ENCODE assay signal across 8 cellular contexts in genomic region chr7:94656925-94657731, GRCh38. TPM values are rescaled to one million over a fixed set of nuclear protein-coding genes. Genes with fewer than 3 reads are reported as not detected.
DNase-seq lines count a peak whose midpoint lies in the region; ATAC-seq and TF ChIP-seq lines count a peak whose summit lies in the region.

No MANE protein-coding gene starts in this region.

- no peak for TF ChIP-seq CTCF in adrenal gland (IDR thresholded peaks at IDR 0.05)

- DNase-seq in NCI-H187 (lab: John Stamatoyannopoulos, UW) (peak; percentile 10 to 72), NCI-H187 treated with DMSO at 0.1 percent for 48 hours (lab: John Stamatoyannopoulos, UW) (no peak), NCI-H524 (lab: John Stamatoyannopoulos, UW) (peak; percentile 30 to 75), adrenal gland (peak in 5 of 7 donors; percentile 15 to 58 (median 31)), skeletal muscle cell (ENCODE audit: low read depth) (no peak), DMS114 treated with DMSO at 0.1 percent for 48 hours (lab: John Stamatoyannopoulos, UW; ENCODE audit: unreplicated experiment) (no peak)

- 50 to 60% (median 51%) methylated on average over 35 to 36 of the region's 36 CpGs for WGBS in adrenal gland, 4 donors

- H3K36me3 ChIP-seq in adrenal gland (replicated peaks in 1 of 2): no peaks in the 10 kb centered on the region

- H3K27me3 ChIP-seq in adrenal gland: no peaks in the 10 kb centered on the region

- H3K9me3 ChIP-seq in adrenal gland (replicated peaks in 1 of 3): no peaks in the 10 kb centered on the region

- TF ChIP-seq POLR2A in adrenal gland (IDR thresholded peaks at IDR 0.05): peak in 1 of 2 donors; percentile 46

- no peak for ATAC-seq in GM19328 (IDR thresholded peaks at IDR 0.05; ENCODE audit: unreplicated experiment)

- peaks cover 0 to 3% of the 10 kb centered on the region in 2 donors for H3K4me1 ChIP-seq in adrenal gland (replicated peaks in 1 of 2)

- intact Hi-C loops in adrenal gland (cut with DNase I): loop anchor here (5.0 to 10.0 kb wide), 3 partner anchors 152 to 212 kb away; partner anchors contain the start of gene CASD1 (in 1 of the 2)

- H3K27ac ChIP-seq in adrenal gland: peak overlapping the region in 3 of 5 donors; percentile 18 to 80 (median 44)

- peak overlapping the region in 3 of 4 donors; percentile 4 to 73 (median 33) for H3K4me3 ChIP-seq in adrenal gland
- H3K4me3 ChIP-seq in iPS-11a (ENCODE audit: low read depth, low read length): peak overlapping the region; percentile 24
- H3K4me3 ChIP-seq in skeletal muscle cell (ENCODE audit: low read depth, low read length): peak overlapping the region; percentile 67

RNA-seq across cellular contexts. Expression of gene SGCE, which starts 1.2 kb away (rescaled TPM):
- total RNA-seq in adrenal gland: 100 to 1,000 TPM in 7 of 8 donors, 10 to 100 TPM in 1; 63.3 to 229 (median 164) TPM
- polyA plus RNA-seq in adrenal gland: 100 to 1,000 TPM in 1 of 3 donors, 10 to 100 TPM in 2; 32.2 to 121 (median 43.1) TPM

Comparison
In these comparisons a context has a peak if more than half of its experiments do, and no peak if none do; other contexts are left out.
1. DNase-seq: peak in NCI-H187 (2 of 2), NCI-H524 (2 of 2) and adrenal gland (5 of 7); none in NCI-H187 treated with DMSO at 0.1 percent for 48 hours (single experiment), skeletal muscle cell (single experiment) and DMS114 treated with DMSO at 0.1 percent for 48 hours (single experiment).
2. Peak in every context shown above with its lines, with median percentiles within 50 percentile points of each other: H3K4me3 ChIP-seq.